7 cellular contexts compared by ENCODE assay signal in genomic region chr4:70994387-70995099, GRCh38. TPM values are rescaled to one million over a fixed set of nuclear protein-coding genes. Genes with fewer than 3 reads are reported as not detected.
DNase-seq lines count a peak whose midpoint lies in the region; ATAC-seq and TF ChIP-seq lines count a peak whose summit lies in the region.

No MANE protein-coding gene starts in this region.

- H3K9me3 ChIP-seq in gastrocnemius medialis: no peaks in the 10 kb centered on the region

- peak overlapping the region; percentile 83 to 90 (median 87) for H3K4me3 ChIP-seq in gastrocnemius medialis

- H3K36me3 ChIP-seq in gastrocnemius medialis: no peaks in the 10 kb centered on the region

- H3K27ac ChIP-seq in gastrocnemius medialis: peak overlapping the region in 3 of 4 donors; percentile 87 to 90 (median 90)

- in situ Hi-C loops in gastrocnemius medialis (cut with MboI; ENCODE audit: low sequenced_read_pairs in 4 of 4): loop anchor here in 2 of 4 donors (25.0 kb wide), 2 partner anchors 307 to 332 kb away; partner anchors contain the start of genes JCHAIN (in 1 of the 2) and UTP3 (in 1 of the 2)

- H3K36me3 Mint-ChIP-seq in endothelial cell (ENCODE audit: low read depth, unreplicated experiment): peaks cover 10% of the 10 kb centered on the region

- H3K27me3 Mint-ChIP-seq in endothelial cell (ENCODE audit: unreplicated experiment): peaks cover 12% of the 10 kb centered on the region

- H3K27me3 ChIP-seq in gastrocnemius medialis: no peaks in the 10 kb centered on the region

- H3K27ac Mint-ChIP-seq in endothelial cell (ENCODE audit: unreplicated experiment): peak overlapping the region; percentile 88

- TF ChIP-seq CTCF in endothelial cell (IDR thresholded peaks at IDR 0.05; ENCODE audit: unreplicated experiment) (no peak), gastrocnemius medialis (IDR thresholded peaks at IDR 0.05 in 4 of 5, conservative IDR thresholded peaks at IDR 0.05 in 1 of 5) (no peak)

- DNase-seq in OCI-M1 (lab: John Stamatoyannopoulos, UW): peak; percentile 78
- DNase-seq in endothelial cell (ENCODE audit: low spot score): no peak
- no peak for DNase-seq in gastrocnemius medialis
- DNase-seq in left lobe of liver (ENCODE audit: low spot score): no peak
- DNase-seq in stimulated activated CD4-positive, alpha-beta T cell treated with anti-CD3 and anti-CD28 coated beads, Interleukin-12 subunit alpha, Interleukin-12 subunit beta, amount 100 ng/mL, for 4 hours: no peak

- H3K4me1 Mint-ChIP-seq in endothelial cell (ENCODE audit: unreplicated experiment): peaks cover 45% of the 10 kb centered on the region

- no peaks in the 10 kb centered on the region for H3K9me3 Mint-ChIP-seq in endothelial cell (ENCODE audit: unreplicated experiment)

- ATAC-seq in GM18861 (IDR thresholded peaks at IDR 0.05; ENCODE audit: unreplicated experiment) (peak; percentile 55), HG02759 (IDR thresholded peaks at IDR 0.05; ENCODE audit: unreplicated experiment) (peak; percentile 41), gastrocnemius medialis (no peak), left lobe of liver (no peak)

- H3K4me1 ChIP-seq in gastrocnemius medialis: peaks cover 13 to 16% of the 10 kb centered on the region in 2 donors

- no peak for TF ChIP-seq POLR2A in gastrocnemius medialis (IDR thresholded peaks at IDR 0.05)

- H3K4me3 Mint-ChIP-seq in endothelial cell (ENCODE audit: unreplicated experiment): peak overlapping the region; percentile 98

- intact Hi-C loops in gastrocnemius medialis (cut with DNase I; ENCODE audit: low total_unique reads): loop anchor here (10.0 kb wide), 1 partner anchor 190 kb away; no protein-coding TSS in a partner anchor

RNA-seq across cellular contexts. Expression of gene DCK, which starts 1.1 kb away (rescaled TPM):
- total RNA-seq in endothelial cell (ENCODE audit: unreplicated experiment): 17.5 TPM
- 10 to 100 TPM in 2 of 4 donors, 1 to 10 TPM in 2; 6.3 to 17.2 (median 11.8) TPM for total RNA-seq in gastrocnemius medialis
- total RNA-seq in left lobe of liver: 1.9 TPM

Comparison
In these comparisons a context has a peak if more than half of its experiments do, and no peak if none do; other contexts are left out.
1. ATAC-seq: peak in GM18861 (single experiment) and HG02759 (single experiment); none in gastrocnemius medialis (0 of 2) and left lobe of liver (single experiment).